Comparison of ENCODE assay signal across 25 cellular contexts in the genomic region with DNA sequence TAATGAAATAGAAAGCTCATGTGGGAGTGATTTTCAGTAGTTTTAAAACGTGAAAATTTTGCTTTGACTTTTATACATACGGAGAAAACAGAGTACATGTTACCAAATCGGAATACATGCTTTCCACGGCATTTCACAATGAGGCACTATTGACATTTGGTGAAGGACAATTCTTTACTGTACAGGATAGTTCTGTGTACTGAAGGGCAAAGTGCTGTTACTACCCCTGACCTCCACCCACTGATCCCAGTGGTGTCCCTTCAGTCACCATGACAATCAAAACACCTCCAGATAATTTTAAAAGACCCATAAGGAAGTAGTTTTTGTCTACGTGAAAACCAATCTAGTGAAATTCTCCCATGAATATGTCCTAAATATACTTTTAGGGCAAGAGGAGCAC.
"Had no signal": no experiment of that assay in that cellular context is flagged by ENCODE, and none has a peak within 500 bp of the region (broad histone marks: within the 10 kb centered on the region; RNA-seq: fewer than 3 reads in every experiment).

No MANE protein-coding gene starts in this region.

- H3K36me3 ChIP-seq: neutrophil, sigmoid colon had no signal

- H3K4me3 ChIP-seq: lung, sigmoid colon, smooth muscle cell had no signal

- H3K27me3 ChIP-seq: neutrophil, sigmoid colon had no signal

- H3K27ac ChIP-seq: epithelial cell of prostate, neutrophil, sigmoid colon had no signal

- ATAC-seq: activated CD4-positive, alpha-beta T cell treated with anti-CD3 and anti-CD28 coated beads for 36 hours; activated naive CD4-positive, alpha-beta T cell treated with anti-CD3 and anti-CD28 coated beads, Interleukin-2, amount 50 U/mL, for 72 hours; activated T-cell treated with anti-CD3 and anti-CD28 coated beads, Interleukin-2, amount 50 U/mL, for 72 hours; stimulated activated memory B cell treated with anti-CD40 and anti-IgM and Interleukin-4, amounts not matched to agents 10 μg/mL and 1 μg/mL and 100 μg/mL, for 72 hours; stimulated activated naive CD8-positive, alpha-beta T cell treated with anti-CD3 and anti-CD28 coated beads, Interleukin-15, amount 100 ng/mL, for 72 hours had no signal

- H3K9me3 ChIP-seq: neutrophil, sigmoid colon had no signal

- DNase-seq: activated B cell treated with CpG ODN at 0.5 μM for 24 hours; activated CD4-positive, alpha-beta T cell treated with anti-CD3 and anti-CD28 coated beads for 36 hours; activated naive CD4-positive, alpha-beta T cell; activated T-cell treated with anti-CD3 and anti-CD28 coated beads for 4 hours; activated T-cell treated with anti-CD3 and anti-CD28 coated beads, Interleukin-2, amount 50 U/mL, for 72 hours; anterior cingulate cortex; dermis blood vessel endothelial cell; effector CD8-positive, alpha-beta T cell; glutamatergic neuron; naive B cell; nephron progenitor cell; retina; sigmoid colon; stimulated activated CD4-positive, alpha-beta T cell treated with anti-CD3 and anti-CD28 coated beads, Interleukin-1b, Interleukin-23, amount 100 ng/mL, for 48 hours; stimulated activated CD4-positive, alpha-beta T cell treated with anti-CD3 and anti-CD28 coated beads, Interleukin-4, amount 100 ng/mL, for 4 hours; stimulated activated CD8-positive, alpha-beta memory T cell treated with anti-CD3 and anti-CD28 coated beads, Interleukin-4, amount 100 ng/mL, for 48 hours; stimulated activated naive CD8-positive, alpha-beta T cell treated with anti-CD3 and anti-CD28 coated beads, Interleukin-15, amount 100 ng/mL, for 72 hours; substantia nigra; T-helper 2 cell had no signal
